Comparison of ENCODE assay signal across 19 cellular contexts in genomic region chr13:50809133-50810090, GRCh38. TPM values are rescaled to one million over a fixed set of nuclear protein-coding genes. Genes with fewer than 3 reads are reported as not detected.
DNase-seq lines count a peak whose midpoint lies in the region; ATAC-seq and TF ChIP-seq lines count a peak whose summit lies in the region.
"Had no signal": no experiment of that assay in that cellular context is flagged by ENCODE, and none has a peak within 500 bp of the region (broad histone marks: within the 10 kb centered on the region; RNA-seq: fewer than 3 reads in every experiment).

No MANE protein-coding gene starts in this region.

- H3K27ac ChIP-seq in VCaP, result peak overlapping the region; percentile 65
- H3K27ac ChIP-seq: neutrophil, stomach had no signal

- no peak for TF ChIP-seq CTCF in VCaP (conservative IDR thresholded peaks at IDR 0.05)

- intact Hi-C loops in posterior vena cava (cut with DNase I), result no loop called here

- ATAC-seq in GM18498 (IDR thresholded peaks at IDR 0.05; ENCODE audit: unreplicated experiment), result no peak
- ATAC-seq: activated CD8-positive, alpha-beta T cell treated with anti-CD3 and anti-CD28 coated beads, Interleukin-2, amount 10 ng/mL, durations not matched to agents 7 days and 5 days had no signal

- DNase-seq in EH (ENCODE audit: low read depth) (peak; percentile 5), NCI-H1092 treated with DMSO at 0.1 percent for 48 hours (lab: John Stamatoyannopoulos, UW) (peak; percentile 20), skeletal muscle cell (ENCODE audit: low read depth) (peak; percentile 11), HUDEP-2 (lab: John Stamatoyannopoulos, UW; ENCODE audit: unreplicated experiment in 76 of 76) (no peak), posterior vena cava (ENCODE audit: low spot score) (no peak)
- DNase-seq: activated CD8-positive, alpha-beta T cell treated with anti-CD3 and anti-CD28 coated beads, Interleukin-2, amount 10 ng/mL, durations not matched to agents 7 days and 5 days; amygdala; CD4-positive, CD25-positive, alpha-beta regulatory T cell; cerebellar nuclear complex; glutamatergic neuron; HCEC 1CT; mesendoderm; NCI-H1694 treated with DMSO at 0.1 percent for 48 hours; spleen; stomach had no signal

- no peak overlapping the region for H3K4me3 ChIP-seq in skeletal muscle cell (ENCODE audit: low read depth, low read length)
- H3K4me3 ChIP-seq: spleen, stomach had no signal

RNA-seq across cellular contexts. Expression of gene DLEU7, which starts 34.1 kb away (rescaled TPM):
- total RNA-seq in posterior vena cava, result under 1 TPM; 0.19 to 0.79 TPM
- total RNA-seq: activated CD8-positive, alpha-beta T cell treated with anti-CD3 and anti-CD28 coated beads, Interleukin-2, amount 10 ng/mL, durations not matched to agents 7 days and 5 days; CD4-positive, CD25-positive, alpha-beta regulatory T cell; endothelial cell of umbilical vein; stomach had no signal

Comparison
In these comparisons a context has a peak if more than half of its experiments do, and no peak if none do; other contexts are left out.
1. DNase-seq: peak in EH (single experiment), NCI-H1092 treated with DMSO at 0.1 percent for 48 hours (single experiment) and skeletal muscle cell (single experiment); none in HUDEP-2 (0 of 76) and posterior vena cava (single experiment).